25 cellular contexts compared by ENCODE assay signal in the genomic region with DNA sequence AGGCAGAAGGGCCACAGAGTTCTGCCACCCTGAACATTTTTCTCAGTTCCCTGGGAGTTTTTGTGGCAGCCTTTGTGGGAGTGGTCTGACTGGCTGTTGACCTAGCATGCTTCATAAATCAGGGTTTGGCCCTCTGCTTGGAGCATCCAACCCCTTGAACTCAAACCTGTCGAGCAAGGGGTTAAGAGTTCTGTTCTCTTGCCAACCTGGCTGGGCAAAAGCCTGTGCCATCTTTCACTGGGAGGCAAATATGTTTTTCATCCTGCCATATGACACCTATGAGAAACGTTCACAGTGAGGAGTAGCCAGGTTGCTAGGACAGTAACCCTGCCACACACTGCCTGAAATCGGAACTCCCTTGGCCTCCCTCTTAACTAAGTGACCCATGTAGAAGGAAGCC. TPM values are rescaled to one million over a fixed set of nuclear protein-coding genes. Genes with fewer than 3 reads are reported as not detected.
"Had no signal": no experiment of that assay in that cellular context is flagged by ENCODE, and none has a peak within 500 bp of the region (broad histone marks: within the 10 kb centered on the region; RNA-seq: fewer than 3 reads in every experiment).

No MANE protein-coding gene starts in this region.

- DNase-seq: effector memory CD8-positive, alpha-beta T cell; heart left ventricle; hippocampal formation; left colon; mammary epithelial cell; natural killer cell; occipital lobe; psoas muscle; retina; spleen; stimulated activated CD4-positive, alpha-beta T cell treated with anti-CD3 and anti-CD28 coated beads, Interleukin-15, amount 100 ng/mL, for 24 hours; stimulated activated CD4-positive, alpha-beta T cell treated with anti-CD3 and anti-CD28 coated beads, Interleukin-1b, Interleukin-23, amount 100 ng/mL, for 48 hours; stimulated activated CD4-positive, alpha-beta T cell treated with anti-CD3 and anti-CD28 coated beads, Interleukin-4, amount 100 ng/mL, for 24 hours had no signal

- FAIRE-seq: colon, frontal cortex had no signal

- H2AFZ ChIP-seq: neural progenitor cell had no signal

- H3K27ac ChIP-seq: heart left ventricle, neural progenitor cell, psoas muscle, spleen, tibial nerve had no signal

- H3K4me3 ChIP-seq: heart left ventricle, neural progenitor cell, psoas muscle, spleen, tibial nerve had no signal

- H3K4me1 ChIP-seq: heart left ventricle, neural progenitor cell, psoas muscle, spleen, tibial nerve had no signal

- H3K4me2 ChIP-seq: neural progenitor cell had no signal

- H3K9me3 ChIP-seq: heart left ventricle, psoas muscle, spleen, tibial nerve had no signal

- H3K36me3 ChIP-seq: neural progenitor cell, spleen had no signal

- ATAC-seq: effector memory CD8-positive, alpha-beta T cell; heart left ventricle; left colon; natural killer cell; psoas muscle; sciatic nerve had no signal

- H3K9ac ChIP-seq: neural progenitor cell had no signal

- H3K27me3 ChIP-seq: heart left ventricle, neural progenitor cell, tibial nerve had no signal

RNA-seq across cellular contexts. Expression of a gene that starts 7.7 kb away (rescaled TPM):
- total RNA-seq: epithelial cell of proximal tubule, glomerular endothelial cell, heart left ventricle, kidney epithelial cell, left colon, lower leg skin, mammary epithelial cell, myocyte, natural killer cell, psoas muscle, skeletal muscle tissue, spleen, tibial nerve, ureter had no signal
- polyA plus RNA-seq: heart left ventricle, mammary epithelial cell, spleen had no signal

RNA-seq across cellular contexts. Expression of a gene that starts 18.7 kb away (rescaled TPM):
- total RNA-seq: natural killer cell had no signal
